In genomic region chr14:63727736-63728728, GRCh38 we compare ENCODE assay signal across 1 cellular context.
A peak's percentile ranks its signal among the peaks of the same experiment; 100 is the strongest.
TF ChIP-seq lines count a peak whose summit lies in the region.

SGPP1 (minus strand) TSS chr14:63728065; CDS start chr14:63727944, 121 bp downstream.

TF ChIP-seq in K562, 482 proteins besides CTCF, POLR2A, EP300 and RAD21 (continued from another document and continues in another):
- TF ChIP-seq ZNF511 (CRISPR knock-in tag; IDR thresholded peaks at IDR 0.05) = no peak
- TF ChIP-seq DLX4 (CRISPR knock-in tag; IDR thresholded peaks at IDR 0.05) = no peak
- TF ChIP-seq IRF1 (CRISPR knock-in tag; IDR thresholded peaks at IDR 0.05; ENCODE audit: borderline replicate concordance) = no peak
- no peak for TF ChIP-seq CREB3L1 (IDR thresholded peaks at IDR 0.05; ENCODE audit: borderline replicate concordance, low read depth)
- TF ChIP-seq ZNF436 (CRISPR knock-in tag; IDR thresholded peaks at IDR 0.05) = no peak
- TF ChIP-seq ATF4 (CRISPR knock-in tag; IDR thresholded peaks at IDR 0.05) = no peak
- TF ChIP-seq SP2 (IDR thresholded peaks at IDR 0.05; ENCODE audit: extremely low read depth, low read depth, low read length, poor library complexity, severe bottlenecking) = no peak
- no peak for TF ChIP-seq NCOA2 (IDR thresholded peaks at IDR 0.05; ENCODE audit: partially characterized antibody in 2 of 2)
- no peak for TF ChIP-seq HNRNPL (IDR thresholded peaks at IDR 0.05; ENCODE audit: low read depth, low read length)
- TF ChIP-seq ZNF644 (tag; IDR thresholded peaks at IDR 0.05; ENCODE audit: low read depth) = no peak
- no peak for TF ChIP-seq EWSR1 (IDR thresholded peaks at IDR 0.05; ENCODE audit: borderline replicate concordance, low read depth, partially characterized antibody)
- TF ChIP-seq SMC3 (conservative IDR thresholded peaks at IDR 0.05; ENCODE audit: insufficient read depth, low read depth, low read length) = peak; percentile 24; the same call in 1 of the 2 replicates
- 0 out of 2 replicates have a peak, but pooled peaks have one; percentile 9 for TF ChIP-seq CTBP1 (IDR thresholded peaks at IDR 0.05; ENCODE audit: borderline replicate concordance)
- no peak for TF ChIP-seq PKNOX1 (IDR thresholded peaks at IDR 0.05)
- TF ChIP-seq ETV5 (CRISPR knock-in tag; IDR thresholded peaks at IDR 0.05; ENCODE audit: low read depth) = peak; percentile 49; the same call in 1 of the 2 replicates
- TF ChIP-seq PURB (CRISPR knock-in tag; IDR thresholded peaks at IDR 0.05; ENCODE audit: low read depth) = no peak
- TF ChIP-seq SRSF9 (IDR thresholded peaks at IDR 0.05; ENCODE audit: borderline replicate concordance, low read depth, low read length) = no peak
- no peak for TF ChIP-seq NFE2 (IDR thresholded peaks at IDR 0.05; ENCODE audit: low read depth)
- no peak for TF ChIP-seq KLF16 (IDR thresholded peaks at IDR 0.05)
- peak in 1 of 2 experiments; percentile 35 for TF ChIP-seq E2F6 (IDR thresholded peaks at IDR 0.05; ENCODE audit: borderline replicate concordance in 1 of 2, extremely low read depth in 1 of 2, insufficient read depth in 1 of 2, insufficient read length in 1 of 2, low read depth in 1 of 2, low read length in 1 of 2, poor library complexity in 1 of 2, severe bottlenecking in 1 of 2)
- TF ChIP-seq BCL6 (CRISPR knock-in tag; IDR thresholded peaks at IDR 0.05) = no peak
- no peak for TF ChIP-seq ZNF407 (IDR thresholded peaks at IDR 0.05; ENCODE audit: low read depth)
- TF ChIP-seq SAP30 (IDR thresholded peaks at IDR 0.05; ENCODE audit: borderline replicate concordance, insufficient read depth, low read depth, low read length, poor library complexity, severe bottlenecking) = peak; percentile 73
- TF ChIP-seq PBX2 (CRISPR knock-in tag; IDR thresholded peaks at IDR 0.05; ENCODE audit: low read depth) = no peak
- TF ChIP-seq PBX2 (tag; conservative IDR thresholded peaks at IDR 0.05; ENCODE audit: low read depth) = no peak
- no peak for TF ChIP-seq NBN (IDR thresholded peaks at IDR 0.05; ENCODE audit: low read depth)
- TF ChIP-seq KAT7 (CRISPR knock-in tag; IDR thresholded peaks at IDR 0.05; ENCODE audit: borderline replicate concordance) = 0 out of 2 replicates have a peak, but pooled peaks have one; percentile 3
- no peak for TF ChIP-seq MXI1 (IDR thresholded peaks at IDR 0.05; ENCODE audit: low read depth, low read length)
- TF ChIP-seq THAP12 (CRISPR knock-in tag; IDR thresholded peaks at IDR 0.05) = peak; percentile 29; the same call in 1 of the 2 replicates
- TF ChIP-seq KAT2B (IDR thresholded peaks at IDR 0.05; ENCODE audit: low read depth, low read length) = no peak
- no peak for TF ChIP-seq WHSC1 (IDR thresholded peaks at IDR 0.05; ENCODE audit: low read length)
- peak in 1 of 2 experiments; percentile 56; a peak in 1 of 4 replicates for TF ChIP-seq NONO (IDR thresholded peaks at IDR 0.05; ENCODE audit: low read depth in 2 of 2, low read length in 1 of 2)
- TF ChIP-seq ZNF134 (CRISPR knock-in tag; conservative IDR thresholded peaks at IDR 0.05) = no peak
- no peak for TF ChIP-seq THAP7 (CRISPR knock-in tag; IDR thresholded peaks at IDR 0.05)
- peak; percentile 79 for TF ChIP-seq RBFOX2 (IDR thresholded peaks at IDR 0.05; ENCODE audit: low read depth, low read length)
- no peak for TF ChIP-seq ZNF561 (CRISPR knock-in tag; conservative IDR thresholded peaks at IDR 0.05)
- TF ChIP-seq ZNF347 (CRISPR knock-in tag; IDR thresholded peaks at IDR 0.05; ENCODE audit: low read depth) = no peak
- TF ChIP-seq PTBP1 (IDR thresholded peaks at IDR 0.05; ENCODE audit: low read depth, low read length) = no peak
- TF ChIP-seq KLF1 (tag; IDR thresholded peaks at IDR 0.05) = no peak
- no peak for TF ChIP-seq PTRF (tag; IDR thresholded peaks at IDR 0.05)
- no peak for TF ChIP-seq ZSCAN29 (IDR thresholded peaks at IDR 0.05)
- TF ChIP-seq ZNF212 (CRISPR knock-in tag; IDR thresholded peaks at IDR 0.05) = no peak
